In genomic region chr4:71254451-71255012, GRCh38 we compare ENCODE assay signal across 16 cellular contexts.
DNase-seq lines count a peak whose midpoint lies in the region; ATAC-seq and TF ChIP-seq lines count a peak whose summit lies in the region.
"Had no signal": no experiment of that assay in that cellular context is flagged by ENCODE, and none has a peak within 500 bp of the region (broad histone marks: within the 10 kb centered on the region; RNA-seq: fewer than 3 reads in every experiment).

No MANE protein-coding gene starts in this region.

- H3K4me3 ChIP-seq in OCI-LY3 (ENCODE audit: low read length) (peak overlapping the region; percentile 61), left ventricle myocardium inferior (no peak overlapping the region)
- H3K4me3 ChIP-seq: pancreas, SJSA1, suprapubic skin had no signal

- no peaks in the 10 kb centered on the region for H4K20me1 ChIP-seq in OCI-LY3 (ENCODE audit: insufficient read depth, low read length)

- peak overlapping the region; percentile 26; the same call in 1 of the 2 replicates for H3K9ac ChIP-seq in OCI-LY3 (ENCODE audit: low read length)

- H3K4me3 Mint-ChIP-seq in activated T-cell treated with anti-CD3 and anti-CD28 coated beads, Interleukin-2, amount 50 U/mL, for 24 hours, result no peak overlapping the region

- H3K36me3 ChIP-seq in OCI-LY3 (replicated peaks; ENCODE audit: low read depth, low read length), result no peaks in the 10 kb centered on the region
- no peaks in the 10 kb centered on the region for H3K36me3 ChIP-seq in left ventricle myocardium inferior
- H3K36me3 ChIP-seq: SJSA1, suprapubic skin had no signal

- H3K27ac ChIP-seq in OCI-LY3 (ENCODE audit: low read length) (no peak overlapping the region), left ventricle myocardium inferior (replicated peaks) (peak overlapping the region; percentile 17)
- H3K27ac ChIP-seq: SJSA1, suprapubic skin had no signal

- H3K4me1 ChIP-seq in OCI-LY3 (ENCODE audit: low read length) (peaks cover 15% of the 10 kb centered on the region), left ventricle myocardium inferior (peaks cover 59% of the 10 kb centered on the region)
- H3K4me1 ChIP-seq: SJSA1 had no signal

- H3K79me2 ChIP-seq in OCI-LY3 (ENCODE audit: low read length), result no peaks in the 10 kb centered on the region

- peak; percentile 17 for DNase-seq in AG08395 (ENCODE audit: low spot score)
- DNase-seq in left ventricle myocardium inferior, result no peak
- no peak for DNase-seq in activated T-cell treated with anti-CD3 and anti-CD28 coated beads, Interleukin-2, amount 50 U/mL, for 48 hours
- DNase-seq in activated T-cell treated with anti-CD3 and anti-CD28 coated beads, Interleukin-2, amount 50 U/mL, for 24 hours, result no peak
- no peak for DNase-seq in T-helper 1 cell
- DNase-seq: activated CD8-positive, alpha-beta memory T cell treated with anti-CD3 and anti-CD28 coated beads for 24 hours; DMS 273 treated with DMSO at 0.1 percent for 48 hours; dorsolateral prefrontal cortex; foreskin melanocyte; NCI-H2029 treated with DMSO at 0.1 percent for 48 hours; pancreas had no signal

- peak overlapping the region; percentile 86 for H3K4me2 ChIP-seq in OCI-LY3 (ENCODE audit: low read length)

- ATAC-seq in GM21786 (IDR thresholded peaks at IDR 0.05; ENCODE audit: unreplicated experiment) (peak; percentile 83), HG02759 (IDR thresholded peaks at IDR 0.05; ENCODE audit: unreplicated experiment) (no peak)

- no peaks in the 10 kb centered on the region for H3K27me3 Mint-ChIP-seq in activated T-cell treated with anti-CD3 and anti-CD28 coated beads, Interleukin-2, amount 50 U/mL, for 24 hours

- peak overlapping the region; percentile 43; the same call in 1 of the 2 replicates for H2AFZ ChIP-seq in OCI-LY3 (ENCODE audit: low read depth, low read length)

- intact Hi-C loops in left ventricle myocardium inferior (cut with micrococcal nuclease), result no loop called here

- peak; percentile 53 for TF ChIP-seq CTCF in OCI-LY3 (IDR thresholded peaks at IDR 0.05; ENCODE audit: low read depth, low read length)
- no peak for TF ChIP-seq CTCF in left ventricle myocardium inferior (IDR thresholded peaks at IDR 0.05; ENCODE audit: borderline replicate concordance)

- H3K4me1 Mint-ChIP-seq in activated T-cell treated with anti-CD3 and anti-CD28 coated beads, Interleukin-2, amount 50 U/mL, for 24 hours (ENCODE audit: low read depth), result peaks cover 4% of the 10 kb centered on the region

- no peaks in the 10 kb centered on the region for H3K9me3 Mint-ChIP-seq in activated T-cell treated with anti-CD3 and anti-CD28 coated beads, Interleukin-2, amount 50 U/mL, for 24 hours

- no peaks in the 10 kb centered on the region for H3K36me3 Mint-ChIP-seq in activated T-cell treated with anti-CD3 and anti-CD28 coated beads, Interleukin-2, amount 50 U/mL, for 24 hours (ENCODE audit: low read depth)

- H3K27ac Mint-ChIP-seq in activated T-cell treated with anti-CD3 and anti-CD28 coated beads, Interleukin-2, amount 50 U/mL, for 24 hours, result no peak overlapping the region

- no peaks in the 10 kb centered on the region for H3K27me3 ChIP-seq in OCI-LY3 (ENCODE audit: low read depth, low read length)
- no peaks in the 10 kb centered on the region for H3K27me3 ChIP-seq in left ventricle myocardium inferior (ENCODE audit: low read depth)
- H3K27me3 ChIP-seq: dorsolateral prefrontal cortex, pancreas, SJSA1, suprapubic skin had no signal

- H3K9me3 ChIP-seq in OCI-LY3 (ENCODE audit: insufficient read depth, low read length), result no peaks in the 10 kb centered on the region
- no peaks in the 10 kb centered on the region for H3K9me3 ChIP-seq in left ventricle myocardium inferior (replicated peaks)
- H3K9me3 ChIP-seq: pancreas, SJSA1, suprapubic skin had no signal
